In the genomic region with DNA sequence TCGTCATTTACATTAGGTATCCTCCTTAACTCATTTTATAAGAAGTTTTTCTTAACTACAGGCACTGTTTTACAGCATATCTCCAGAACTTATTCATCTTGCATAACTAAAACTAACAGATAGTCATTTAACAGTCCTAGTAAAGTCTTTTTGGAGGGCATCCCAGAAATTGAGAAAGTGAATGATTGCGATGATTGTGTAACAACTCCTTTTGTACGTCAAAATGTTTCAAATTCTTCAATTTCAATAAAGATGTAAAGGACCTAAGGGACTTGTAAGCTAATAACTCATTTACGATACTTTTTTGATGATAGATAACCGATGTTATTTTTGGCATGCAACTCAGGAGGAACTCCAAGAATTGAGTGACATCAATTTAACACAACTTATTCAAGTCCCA, we compare ENCODE assay signal across 22 cellular contexts. TPM values are rescaled to one million over a fixed set of nuclear protein-coding genes. Genes with fewer than 3 reads are reported as not detected.
DNase-seq lines count a peak whose midpoint lies in the region; ATAC-seq, FAIRE-seq and TF ChIP-seq lines count a peak whose summit lies in the region.
"Had no signal": no experiment of that assay in that cellular context is flagged by ENCODE, and none has a peak within 500 bp of the region (broad histone marks: within the 10 kb centered on the region; RNA-seq: fewer than 3 reads in every experiment).

No MANE protein-coding gene starts in this region.

- H3K36me3 ChIP-seq in IMR-90 (ENCODE audit: control insufficient read depth, insufficient read depth, low read length) (no peaks in the 10 kb centered on the region), osteoblast (ENCODE audit: insufficient read depth, low read length) (no peaks in the 10 kb centered on the region)
- H3K36me3 ChIP-seq: adrenal gland, colonic mucosa, pancreas, Peyer's patch, stomach had no signal

- no peak overlapping the region for H2BK15ac ChIP-seq in IMR-90 (ENCODE audit: low read depth, low read length)

- H2BK120ac ChIP-seq in IMR-90 (ENCODE audit: low read depth, low read length) = no peak overlapping the region

- TF ChIP-seq CTCF in AG10803 (conservative IDR thresholded peaks at IDR 0.05; ENCODE audit: low read length) = no peak
- TF ChIP-seq CTCF in IMR-90 (conservative IDR thresholded peaks at IDR 0.05; ENCODE audit: low read depth, low read length) = no peak
- TF ChIP-seq CTCF in osteoblast (IDR thresholded peaks at IDR 0.05; ENCODE audit: extremely low read depth, low read depth, low read length) = no peak

- no peaks in the 10 kb centered on the region for H4K20me1 ChIP-seq in IMR-90 (ENCODE audit: insufficient read depth, low read length)
- H4K20me1 ChIP-seq in osteoblast (ENCODE audit: insufficient read depth, low read length) = no peaks in the 10 kb centered on the region

- no peak for ATAC-seq in IMR-90 (ENCODE audit: low read depth)
- ATAC-seq in GM21723 (IDR thresholded peaks at IDR 0.05; ENCODE audit: unreplicated experiment) = no peak
- ATAC-seq: activated T-helper 17 cell treated with anti-CD3 and anti-CD28 coated beads, Interleukin-2, amount 50 U/mL, for 72 hours; pancreas had no signal

- no peaks in the 10 kb centered on the region for H3K9me1 ChIP-seq in IMR-90 (ENCODE audit: insufficient read depth, low read length)

- H3K18ac ChIP-seq in IMR-90 (ENCODE audit: low read depth, low read length) = no peak overlapping the region; the same call in 1 of the 2 replicates

- H3K4me2 ChIP-seq in IMR-90 (ENCODE audit: low read depth, low read length) (peak overlapping the region; percentile 44; the same call in 1 of the 2 replicates), osteoblast (ENCODE audit: insufficient read depth, low read length) (peak overlapping the region; percentile 35)

- H2BK20ac ChIP-seq in IMR-90 (ENCODE audit: low read depth, low read length) = no peak overlapping the region

- no peak overlapping the region for H2AK9ac ChIP-seq in IMR-90 (replicated peaks; ENCODE audit: low read depth, low read length, poor library complexity)

- no peak overlapping the region for H3K9ac ChIP-seq in IMR-90 (ENCODE audit: low read depth, low read length)

- no TSS peak for BruUV-seq in IMR-90 (replicated peaks; lab: Mats Ljungman, UMichigan)

- H3K23ac ChIP-seq in IMR-90 (ENCODE audit: low read depth, low read length) = no peak overlapping the region

- H3K4me3 ChIP-seq in AG10803 (ENCODE audit: low read length) = no peak overlapping the region
- no peak overlapping the region for H3K4me3 ChIP-seq in IMR-90 (ENCODE audit: insufficient read depth, low read depth, low read length)
- no peak overlapping the region for H3K4me3 ChIP-seq in osteoblast (ENCODE audit: insufficient read depth, low read length)
- H3K4me3 ChIP-seq: adrenal gland, colonic mucosa, pancreas, Peyer's patch, stomach had no signal

- TF ChIP-seq RAD21 in IMR-90 (IDR thresholded peaks at IDR 0.05; ENCODE audit: low read length) = no peak

- peak overlapping the region; percentile 68 for H2BK5ac ChIP-seq in IMR-90 (ENCODE audit: low read depth, low read length, poor library complexity, severe bottlenecking)

- no peak overlapping the region for H3K14ac ChIP-seq in IMR-90 (replicated peaks; ENCODE audit: low read depth, low read length)

- no CpG with 5 or more reads among the region's 5 CpGs for WGBS in IMR-90 (ENCODE audit: extremely low coverage in 2 of 2, insufficient read length in 1 of 2), 2 experiments

- H3K79me2 ChIP-seq in osteoblast (ENCODE audit: insufficient read depth, low read length) = no peaks in the 10 kb centered on the region

- no peaks in the 10 kb centered on the region for H3K79me1 ChIP-seq in IMR-90 (ENCODE audit: low read depth in 1 of 2, low read length in 2 of 2)

- H2AK5ac ChIP-seq in IMR-90 (ENCODE audit: low read depth, low read length) = no peak overlapping the region

- dilution Hi-C loops in IMR-90 (cut with HindIII; ENCODE audit: low sequenced_read_pairs, unreplicated experiment) = no loop called here

- FAIRE-seq in GM12892 (lab: Jason Lieb, UNC) = no peak

- POLR2A ChIA-PET in IMR-90 (lab: Charles Lee; ENCODE audit: unreplicated experiment) = no interaction called here

- CTCF ChIA-PET in IMR-90 (lab: Yijun Ruan, JAX) = no interaction called here

- in situ Hi-C loops in IMR-90 (cut with MboI; ENCODE audit: low sequenced_read_pairs) = no loop called here

- H2AFZ ChIP-seq in IMR-90 (replicated peaks; ENCODE audit: low read length, poor library complexity) = no peak overlapping the region
- H2AFZ ChIP-seq in osteoblast (ENCODE audit: low read length) = no peak overlapping the region

- DNase-seq in AG10803 (ENCODE audit: low read depth) = peak; percentile 90
- DNase-seq in IMR-90 = peak; percentile 86
- peak; percentile 88 for DNase-seq in fibroblast of gingiva (ENCODE audit: low read depth)
- DNase-seq in osteoblast (ENCODE audit: insufficient read length, low spot score, missing footprints) = peak; percentile 78
- DNase-seq in kidney glomerular epithelial cell (lab: John Stamatoyannopoulos, UW) = no peak
- DNase-seq in NOMO-1 treated with DMSO at 0.1 percent for 48 hours (lab: John Stamatoyannopoulos, UW; ENCODE audit: unreplicated experiment) = no peak
- no peak for DNase-seq in GM12892 (ENCODE audit: insufficient read length)
- DNase-seq: activated CD8-positive, alpha-beta memory T cell treated with anti-CD3 and anti-CD28 coated beads for 24 hours; adrenal gland; C1 segment of cervical spinal cord; colonic mucosa; MM.1S; NCI-H1930; NCI-H526; pancreas; Peyer's patch; stimulated activated CD4-positive, alpha-beta T cell treated with anti-CD3 and anti-CD28 coated beads, Interleukin-12 subunit alpha, Interleukin-12 subunit beta, amount 100 ng/mL, for 4 hours; stomach; T-helper 1 cell had no signal

- no peaks in the 10 kb centered on the region for H3K9me3 ChIP-seq in IMR-90 (ENCODE audit: control insufficient read depth, insufficient read depth, low read length)
- no peaks in the 10 kb centered on the region for H3K9me3 ChIP-seq in osteoblast (ENCODE audit: low read depth, low read length)
- H3K9me3 ChIP-seq: adrenal gland, colonic mucosa, pancreas, Peyer's patch, stomach had no signal

- H4K8ac ChIP-seq in IMR-90 (ENCODE audit: low read depth in 2 of 2, low read length in 2 of 2) = no peak overlapping the region

- no peak overlapping the region for H4K5ac ChIP-seq in IMR-90 (ENCODE audit: low read depth, low read length)

- no peak overlapping the region for H4K91ac ChIP-seq in IMR-90 (ENCODE audit: insufficient read depth, low read depth, low read length)

- H3K27me3 ChIP-seq in IMR-90 (ENCODE audit: control insufficient read depth, insufficient read depth, low read length) (no peaks in the 10 kb centered on the region), osteoblast (ENCODE audit: insufficient read depth, low read length) (no peaks in the 10 kb centered on the region)
- H3K27me3 ChIP-seq: adrenal gland, colonic mucosa, pancreas, Peyer's patch, stomach had no signal

- H3K4me1 ChIP-seq in IMR-90 (ENCODE audit: control insufficient read depth, insufficient read depth, low read length) (peaks cover 3% of the 10 kb centered on the region), osteoblast (ENCODE audit: insufficient read depth, low read length) (peaks cover 44% of the 10 kb centered on the region)
- H3K4me1 ChIP-seq: colonic mucosa, pancreas, Peyer's patch had no signal

- H3K56ac ChIP-seq in IMR-90 (ENCODE audit: extremely low read depth, insufficient read depth, low read length) = no peak overlapping the region

- H3K27ac ChIP-seq in IMR-90 (ENCODE audit: insufficient read depth, low read length) (peak overlapping the region; percentile 65; the same call in 1 of the 2 replicates), osteoblast (ENCODE audit: low read depth, low read length) (peak overlapping the region; percentile 45)
- H3K27ac ChIP-seq: adrenal gland, colonic mucosa, epithelial cell of prostate, pancreas, Peyer's patch had no signal

- intact Hi-C loops in IMR-90 (cut with micrococcal nuclease) = loop anchor here (5.0 kb wide), 2 partner anchors 40 to 85 kb away; partner anchors contain the start of gene SVEP1

- no peak overlapping the region for H3K4ac ChIP-seq in IMR-90 (ENCODE audit: low read depth, low read length)

- TF ChIP-seq POLR2A in IMR-90 (IDR thresholded peaks at IDR 0.05; ENCODE audit: low read depth, low read length) (no peak), GM12892 (IDR thresholded peaks at IDR 0.05; ENCODE audit: low read depth, low read length) (no peak)

TF ChIP-seq in IMR-90, 13 proteins besides CTCF, POLR2A, EP300 and RAD21:
- TF ChIP-seq MAZ (IDR thresholded peaks at IDR 0.05; ENCODE audit: borderline replicate concordance, low read depth, low read length) (no peak), CHD1 (IDR thresholded peaks at IDR 0.05; ENCODE audit: low read depth, low read length) (no peak), CEBPB (IDR thresholded peaks at IDR 0.05; ENCODE audit: low read depth, low read length) (peak; percentile 97), BHLHE40 (IDR thresholded peaks at IDR 0.05; ENCODE audit: low read depth, low read length) (no peak), MAFK (IDR thresholded peaks at IDR 0.05; ENCODE audit: low read depth, low read length) (no peak), SMC3 (IDR thresholded peaks at IDR 0.05; ENCODE audit: low read depth, low read length) (no peak)
- TF ChIP-seq, protein P1, sequence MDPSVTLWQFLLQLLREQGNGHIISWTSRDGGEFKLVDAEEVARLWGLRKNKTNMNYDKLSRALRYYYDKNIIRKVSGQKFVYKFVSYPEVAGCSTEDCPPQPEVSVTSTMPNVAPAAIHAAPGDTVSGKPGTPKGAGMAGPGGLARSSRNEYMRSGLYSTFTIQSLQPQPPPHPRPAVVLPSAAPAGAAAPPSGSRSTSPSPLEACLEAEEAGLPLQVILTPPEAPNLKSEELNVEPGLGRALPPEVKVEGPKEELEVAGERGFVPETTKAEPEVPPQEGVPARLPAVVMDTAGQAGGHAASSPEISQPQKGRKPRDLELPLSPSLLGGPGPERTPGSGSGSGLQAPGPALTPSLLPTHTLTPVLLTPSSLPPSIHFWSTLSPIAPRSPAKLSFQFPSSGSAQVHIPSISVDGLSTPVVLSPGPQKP (IDR thresholded peaks at IDR 0.05; ENCODE audit: borderline replicate concordance, low read depth, low read length) = no peak

RNA-seq across cellular contexts. Expression of gene SVEP1, which starts 42.7 kb away (rescaled TPM):
- 13.1 and 16.7 TPM in 2 replicates for total RNA-seq in IMR-90 (2012; rRNA removed)
- 3.8 and 4.8 TPM in 2 replicates for polyA plus RNA-seq in IMR-90 (2012; rRNA removed)
- polyA plus RNA-seq in IMR-90 (2012; cell fraction: cytosol; rRNA removed) = 2.1 and 2.8 TPM in 2 replicates
- 2.7 and 10.2 TPM in 2 replicates for polyA plus RNA-seq in IMR-90 (2012; cell fraction: nucleus; rRNA removed; ENCODE audit: low replicate concordance)
- 37.6 and 43.0 TPM in 2 replicates for total RNA-seq in osteoblast
- polyA plus RNA-seq in GM12892 (2012; ENCODE audit: missing spikeins) = 0.06 TPM

Comparison
In these comparisons a context has a peak if more than half of its experiments do, and no peak if none do; other contexts are left out.
1. DNase-seq: peak in AG10803 (single experiment), IMR-90 (single experiment), fibroblast of gingiva (single experiment) and osteoblast (single experiment); none in kidney glomerular epithelial cell (single experiment), NOMO-1 treated with DMSO at 0.1 percent for 48 hours (single experiment) and GM12892 (single experiment).